12 cellular contexts compared by ENCODE assay signal in the genomic region with DNA sequence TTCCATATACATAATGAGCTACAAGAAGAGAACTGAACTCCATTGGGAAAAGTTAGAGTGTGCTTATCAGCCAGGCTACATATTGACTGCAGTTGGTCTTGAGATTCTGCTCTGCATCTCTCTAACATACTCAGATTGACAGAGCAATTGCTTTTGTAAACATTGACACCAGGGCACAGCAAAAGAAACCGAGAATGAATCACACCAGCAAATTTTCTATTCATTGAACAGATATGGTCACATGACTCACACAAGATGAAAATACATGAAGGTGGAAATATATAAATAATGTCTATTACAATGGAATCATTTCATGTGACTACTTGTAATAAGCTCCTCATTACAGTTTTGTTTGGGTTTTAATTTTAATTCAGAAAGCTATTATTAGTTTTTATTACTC.
"Had no signal": no experiment of that assay in that cellular context is flagged by ENCODE, and none has a peak within 500 bp of the region (broad histone marks: within the 10 kb centered on the region; RNA-seq: fewer than 3 reads in every experiment).

No MANE protein-coding gene starts in this region.

- DNase-seq: activated CD4-positive, alpha-beta memory T cell treated with anti-CD3 and anti-CD28 coated beads, Interleukin-2, amount 10 ng/mL, durations not matched to agents 7 days and 5 days; activated CD4-positive, alpha-beta T cell treated with anti-CD3 and anti-CD28 coated beads for 36 hours; activated effector memory CD4-positive, alpha-beta T cell treated with Interleukin-2 at 50 U/mL for 16 hours; activated naive CD4-positive, alpha-beta T cell treated with anti-CD3 and anti-CD28 coated beads, Interleukin-2, amount 50 U/mL, for 16 hours; activated T-cell treated with anti-CD3 and anti-CD28 coated beads, Interleukin-2, amount 50 U/mL, for 24 hours; left ventricle myocardium inferior; mesenchymal stem cell; naive thymus-derived CD8-positive, alpha-beta T cell; T1000; WERI-Rb-1 had no signal

- H3K36me3 Mint-ChIP-seq: naive thymus-derived CD8-positive, alpha-beta T cell; stimulated activated memory B cell treated with anti-CD40 and anti-IgM and Interleukin-4, amounts not matched to agents 10 μg/mL and 1 μg/mL and 100 μg/mL, for 72 hours had no signal

- H3K4me3 ChIP-seq: hepatocyte, left ventricle myocardium inferior had no signal

- H3K27me3 Mint-ChIP-seq: activated CD4-positive, alpha-beta memory T cell treated with anti-CD3 and anti-CD28 coated beads, Interleukin-2, amount 10 ng/mL, durations not matched to agents 7 days and 5 days; activated CD4-positive, alpha-beta T cell treated with anti-CD3 and anti-CD28 coated beads for 36 hours; activated T-cell treated with anti-CD3 and anti-CD28 coated beads, Interleukin-2, amount 50 U/mL, for 24 hours; naive thymus-derived CD8-positive, alpha-beta T cell; stimulated activated memory B cell treated with anti-CD40 and anti-IgM and Interleukin-4, amounts not matched to agents 10 μg/mL and 1 μg/mL and 100 μg/mL, for 72 hours had no signal

- H3K4me1 Mint-ChIP-seq: activated CD4-positive, alpha-beta memory T cell treated with anti-CD3 and anti-CD28 coated beads, Interleukin-2, amount 10 ng/mL, durations not matched to agents 7 days and 5 days; activated CD4-positive, alpha-beta T cell treated with anti-CD3 and anti-CD28 coated beads for 36 hours; naive thymus-derived CD8-positive, alpha-beta T cell; stimulated activated memory B cell treated with anti-CD40 and anti-IgM and Interleukin-4, amounts not matched to agents 10 μg/mL and 1 μg/mL and 100 μg/mL, for 72 hours had no signal

- H3K9me3 Mint-ChIP-seq: activated T-cell treated with anti-CD3 and anti-CD28 coated beads, Interleukin-2, amount 50 U/mL, for 24 hours; stimulated activated memory B cell treated with anti-CD40 and anti-IgM and Interleukin-4, amounts not matched to agents 10 μg/mL and 1 μg/mL and 100 μg/mL, for 72 hours had no signal

- H3K27ac Mint-ChIP-seq: activated CD4-positive, alpha-beta memory T cell treated with anti-CD3 and anti-CD28 coated beads, Interleukin-2, amount 10 ng/mL, durations not matched to agents 7 days and 5 days; activated CD4-positive, alpha-beta T cell treated with anti-CD3 and anti-CD28 coated beads for 36 hours; activated T-cell treated with anti-CD3 and anti-CD28 coated beads, Interleukin-2, amount 50 U/mL, for 24 hours; naive thymus-derived CD8-positive, alpha-beta T cell; stimulated activated memory B cell treated with anti-CD40 and anti-IgM and Interleukin-4, amounts not matched to agents 10 μg/mL and 1 μg/mL and 100 μg/mL, for 72 hours had no signal

- H3K4me3 Mint-ChIP-seq: activated CD4-positive, alpha-beta memory T cell treated with anti-CD3 and anti-CD28 coated beads, Interleukin-2, amount 10 ng/mL, durations not matched to agents 7 days and 5 days; activated CD4-positive, alpha-beta T cell treated with anti-CD3 and anti-CD28 coated beads for 36 hours; activated T-cell treated with anti-CD3 and anti-CD28 coated beads, Interleukin-2, amount 50 U/mL, for 24 hours; naive thymus-derived CD8-positive, alpha-beta T cell; stimulated activated memory B cell treated with anti-CD40 and anti-IgM and Interleukin-4, amounts not matched to agents 10 μg/mL and 1 μg/mL and 100 μg/mL, for 72 hours had no signal
